Comparison of ENCODE assay signal across 12 cellular contexts in genomic region chr4:153519677-153520076, GRCh38. TPM values are rescaled to one million over a fixed set of nuclear protein-coding genes. Genes with fewer than 3 reads are reported as not detected.
DNase-seq lines count a peak whose midpoint lies in the region; ATAC-seq lines count a peak whose summit lies in the region.
"Had no signal": no experiment of that assay in that cellular context is flagged by ENCODE, and none has a peak within 500 bp of the region (broad histone marks: within the 10 kb centered on the region; RNA-seq: fewer than 3 reads in every experiment).

No MANE protein-coding gene starts in this region.

- H3K27ac ChIP-seq in CD4-positive, alpha-beta memory T cell (ENCODE audit: low read depth, low read length) = no peak overlapping the region
- H3K27ac ChIP-seq: VCaP had no signal

- in situ Hi-C loops in KBM-7 (cut with MboI; ENCODE audit: low pct_unique_long_range_greater_than_20kb, low sequenced_read_pairs) = no loop called here

- H3K9me3 ChIP-seq in CD4-positive, alpha-beta memory T cell (ENCODE audit: control insufficient read depth in 1 of 2, low read length in 2 of 2) = no peaks in the 10 kb centered on the region

- no peaks in the 10 kb centered on the region for H3K9me3 Mint-ChIP-seq in CD4-positive, alpha-beta memory T cell
- no peaks in the 10 kb centered on the region for H3K9me3 Mint-ChIP-seq in activated T-helper 17 cell treated with anti-CD3 and anti-CD28 coated beads, Interleukin-2, amount 50 U/mL, for 72 hours
- H3K9me3 Mint-ChIP-seq in naive B cell = no peaks in the 10 kb centered on the region

- no peaks in the 10 kb centered on the region for H3K27me3 Mint-ChIP-seq in CD4-positive, alpha-beta memory T cell
- H3K27me3 Mint-ChIP-seq in activated T-helper 17 cell treated with anti-CD3 and anti-CD28 coated beads, Interleukin-2, amount 50 U/mL, for 72 hours = no peaks in the 10 kb centered on the region
- H3K27me3 Mint-ChIP-seq in naive B cell = no peaks in the 10 kb centered on the region

- POLR2A ChIA-PET in CD4-positive, alpha-beta memory T cell (lab: Charles Lee; ENCODE audit: partially characterized antibody) = interaction anchor here (0.8 to 13.0 kb wide), 4 partner anchors 25 to 54 kb away, joined by 3 to 236 read pairs (median 28); partner anchors contain the start of gene TMEM131L

- no peak for ATAC-seq in activated T-helper 17 cell treated with anti-CD3 and anti-CD28 coated beads, Interleukin-2, amount 50 U/mL, for 72 hours (replicated peaks)
- ATAC-seq in naive B cell (ENCODE audit: low read depth in 2 of 2) (no peak), HG02642 (IDR thresholded peaks at IDR 0.05; ENCODE audit: poor library complexity, unreplicated experiment) (no peak), HG02938 (IDR thresholded peaks at IDR 0.05; ENCODE audit: unreplicated experiment) (no peak)
- ATAC-seq: HCT116 had no signal

- H3K27ac Mint-ChIP-seq in CD4-positive, alpha-beta memory T cell = peak overlapping the region; percentile 22 to 95 (median 88)
- peak overlapping the region; percentile 54 for H3K27ac Mint-ChIP-seq in activated T-helper 17 cell treated with anti-CD3 and anti-CD28 coated beads, Interleukin-2, amount 50 U/mL, for 72 hours
- peak overlapping the region in 4 of 6 donors; percentile 47 to 93 (median 76) for H3K27ac Mint-ChIP-seq in naive B cell

- CTCF ChIA-PET in CD4-positive, alpha-beta memory T cell (lab: Charles Lee; ENCODE audit: partially characterized antibody) = interaction anchor here (0.8 to 6.2 kb wide), 9 partner anchors 16 to 135 kb away, joined by 3 to 21 read pairs (median 4); partner anchors contain the start of gene TMEM131L

- intact Hi-C loops in CD4-positive, alpha-beta memory T cell (cut with micrococcal nuclease) = no loop called here

- peaks cover 9 to 25% of the 10 kb centered on the region in 2 donors for H3K36me3 Mint-ChIP-seq in CD4-positive, alpha-beta memory T cell
- H3K36me3 Mint-ChIP-seq in activated T-helper 17 cell treated with anti-CD3 and anti-CD28 coated beads, Interleukin-2, amount 50 U/mL, for 72 hours (ENCODE audit: low read depth) = peaks cover 10% of the 10 kb centered on the region
- peaks cover 0 to 10% of the 10 kb centered on the region in 2 donors for H3K36me3 Mint-ChIP-seq in naive B cell

- H3K4me1 Mint-ChIP-seq in CD4-positive, alpha-beta memory T cell = peaks cover 70 to 90% (median 82%) of the 10 kb centered on the region in 4 donors
- H3K4me1 Mint-ChIP-seq in activated T-helper 17 cell treated with anti-CD3 and anti-CD28 coated beads, Interleukin-2, amount 50 U/mL, for 72 hours = peaks cover 68% of the 10 kb centered on the region
- H3K4me1 Mint-ChIP-seq in naive B cell = peaks cover 66 to 86% (median 85%) of the 10 kb centered on the region in 3 donors

- no peak for DNase-seq in CD4-positive, alpha-beta memory T cell
- DNase-seq in KBM-7 (peak; percentile 50), naive B cell (no peak), DMS53 treated with DMSO at 0.1 percent for 48 hours (lab: John Stamatoyannopoulos, UW; ENCODE audit: unreplicated experiment) (no peak), glomerular visceral epithelial cell (ENCODE audit: extremely low spot score) (no peak)
- DNase-seq: kidney, NCI-H345 had no signal

- peaks cover 3% of the 10 kb centered on the region for H3K36me3 ChIP-seq in CD4-positive, alpha-beta memory T cell (ENCODE audit: insufficient read depth, low read length)

- no peak overlapping the region for H3K4me3 ChIP-seq in CD4-positive, alpha-beta memory T cell (ENCODE audit: low read length in 2 of 2)

- no peaks in the 10 kb centered on the region for H3K27me3 ChIP-seq in CD4-positive, alpha-beta memory T cell (ENCODE audit: insufficient read depth, low read length)

- peak overlapping the region in 6 of 8 donors; percentile 79 to 92 (median 84) for H3K4me3 Mint-ChIP-seq in CD4-positive, alpha-beta memory T cell
- H3K4me3 Mint-ChIP-seq in activated T-helper 17 cell treated with anti-CD3 and anti-CD28 coated beads, Interleukin-2, amount 50 U/mL, for 72 hours = peak overlapping the region; percentile 89
- peak overlapping the region in 5 of 8 donors; percentile 2 to 63 (median 51) for H3K4me3 Mint-ChIP-seq in naive B cell

- H3K4me1 ChIP-seq in CD4-positive, alpha-beta memory T cell (ENCODE audit: insufficient read depth, low read length) = peaks cover 87% of the 10 kb centered on the region

RNA-seq across cellular contexts. Expression of gene TMEM131L, which starts 53.5 kb away (rescaled TPM):
- 10 to 100 TPM; 62.5 to 65.6 TPM for total RNA-seq in CD4-positive, alpha-beta memory T cell
- 10 to 100 TPM; 20.8 to 43.8 TPM for polyA plus RNA-seq in CD4-positive, alpha-beta memory T cell
- 10 to 100 TPM; 19.1 to 30.9 TPM for total RNA-seq in activated T-helper 17 cell treated with anti-CD3 and anti-CD28 coated beads, Interleukin-2, amount 50 U/mL, for 72 hours
- 10 to 100 TPM; 52.2 to 86.7 (median 68.1) TPM for polyA plus RNA-seq in naive B cell (ENCODE audit: low read depth in 6 of 6)
